In the genomic region with DNA sequence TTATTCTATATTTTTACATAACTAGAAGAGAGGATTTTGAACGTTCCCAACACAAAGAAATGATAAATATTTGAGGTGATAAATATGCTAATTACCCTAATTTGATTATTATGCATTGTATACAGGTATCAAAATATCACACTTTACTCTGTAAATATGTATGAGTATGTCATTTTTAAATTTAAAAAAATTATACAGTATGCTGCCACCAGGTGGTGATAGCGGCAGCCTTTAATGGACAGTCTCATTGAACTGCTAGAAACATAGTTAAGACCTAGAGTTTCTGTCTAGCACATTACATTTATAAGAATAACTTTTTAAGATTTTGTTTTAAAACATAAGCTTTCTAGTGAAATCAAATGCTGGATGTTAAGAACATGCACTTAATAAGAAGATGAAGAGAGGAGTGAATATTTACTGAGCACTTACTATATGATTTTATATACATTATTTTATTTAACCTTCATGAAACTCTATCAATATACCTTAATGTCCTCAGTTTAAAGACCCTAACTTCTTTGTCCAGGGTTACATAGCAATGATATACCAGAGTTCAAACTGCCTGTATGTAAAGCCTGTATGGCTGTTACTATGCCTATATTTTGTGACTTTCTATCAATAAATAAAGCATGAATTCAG, we compare ENCODE assay signal across 8 cellular contexts.
DNase-seq lines count a peak whose midpoint lies in the region; ATAC-seq and TF ChIP-seq lines count a peak whose summit lies in the region.

No MANE protein-coding gene starts in this region.

- H3K4me1 ChIP-seq in SK-N-SH (ENCODE audit: control insufficient read depth in 1 of 2, insufficient read depth in 2 of 2, low read depth in 1 of 2, low read length in 1 of 2) (no peaks in the 10 kb centered on the region; a peak in 1 of 4 replicates), upper lobe of right lung (no peaks in the 10 kb centered on the region)

- no peak overlapping the region for H3K9ac ChIP-seq in SK-N-SH

- no peaks in the 10 kb centered on the region for H3K9me3 ChIP-seq in SK-N-SH
- H3K9me3 ChIP-seq in upper lobe of right lung = no peaks in the 10 kb centered on the region

- ATAC-seq in GM18870 (IDR thresholded peaks at IDR 0.05; ENCODE audit: unreplicated experiment) (peak; percentile 81), HG03442 (IDR thresholded peaks at IDR 0.05; ENCODE audit: unreplicated experiment) (peak; percentile 80), upper lobe of right lung (no peak)

- no peak overlapping the region for H3K4me2 ChIP-seq in SK-N-SH

- H3K27me3 ChIP-seq in SK-N-SH (ENCODE audit: insufficient read depth) (no peaks in the 10 kb centered on the region), upper lobe of right lung (no peaks in the 10 kb centered on the region)

- no peaks in the 10 kb centered on the region for H3F3A ChIP-seq in SK-N-SH (replicated peaks; ENCODE audit: insufficient read depth)

- H3K9me2 ChIP-seq in SK-N-SH = no peaks in the 10 kb centered on the region

- TF ChIP-seq RAD21 in SK-N-SH (IDR thresholded peaks at IDR 0.05; ENCODE audit: low read length) = peak; percentile 68

- no peaks in the 10 kb centered on the region for H3K79me2 ChIP-seq in SK-N-SH (ENCODE audit: insufficient read depth)

- intact Hi-C loops in upper lobe of right lung (cut with DNase I) = no loop called here

- no peaks in the 10 kb centered on the region for H4K20me1 ChIP-seq in SK-N-SH (ENCODE audit: insufficient read depth)

- CTCF ChIA-PET in SK-N-SH (lab: Yijun Ruan, JAX) = interaction anchor here (0.8 to 2.9 kb wide), 14 partner anchors 9 to 1380 kb away, joined by 3 to 18 read pairs (median 3); no protein-coding TSS in a partner anchor

- DNase-seq in DMS53 (lab: John Stamatoyannopoulos, UW) (peak; percentile 71), SK-N-SH (peak; percentile 21), germinal center (ENCODE audit: low spot score) (peak; percentile 6), upper lobe of right lung (no peak), OCI-M2 (lab: John Stamatoyannopoulos, UW; ENCODE audit: unreplicated experiment) (no peak), cerebellum (ENCODE audit: low spot score) (no peak)

- H3K27ac ChIP-seq in SK-N-SH (ENCODE audit: low read depth in 2 of 2, low read length in 1 of 2) = no peak overlapping the region
- no peak overlapping the region for H3K27ac ChIP-seq in upper lobe of right lung

- WGBS in SK-N-SH (ENCODE audit: low lambda C conversion rate) = 10% methylated on average over 2 of the region's 2 CpGs

- H3K36me3 ChIP-seq in SK-N-SH (replicated peaks in 1 of 2; ENCODE audit: control insufficient read depth in 1 of 2, insufficient read depth in 2 of 2, low read length in 1 of 2) (no peaks in the 10 kb centered on the region), upper lobe of right lung (no peaks in the 10 kb centered on the region)

- H3K4me3 ChIP-seq in SK-N-SH (ENCODE audit: low read depth in 2 of 2, low read length in 1 of 2) (no peak overlapping the region), upper lobe of right lung (no peak overlapping the region)

- TF ChIP-seq EP300 in SK-N-SH (IDR thresholded peaks at IDR 0.05; ENCODE audit: borderline replicate concordance in 1 of 2, low read depth in 1 of 2, low read length in 1 of 2) = no peak

- H2AFZ ChIP-seq in SK-N-SH (ENCODE audit: low read depth) = no peak overlapping the region

- TF ChIP-seq CTCF in SK-N-SH (IDR thresholded peaks at IDR 0.05) (peak; percentile 86), upper lobe of right lung (IDR thresholded peaks at IDR 0.05) (peak; percentile 53)

- POLR2A ChIA-PET in SK-N-SH (lab: Yijun Ruan, JAX) = no interaction called here

TF ChIP-seq in SK-N-SH, 30 proteins besides CTCF, POLR2A, EP300 and RAD21:
- TF ChIP-seq, protein P1, sequence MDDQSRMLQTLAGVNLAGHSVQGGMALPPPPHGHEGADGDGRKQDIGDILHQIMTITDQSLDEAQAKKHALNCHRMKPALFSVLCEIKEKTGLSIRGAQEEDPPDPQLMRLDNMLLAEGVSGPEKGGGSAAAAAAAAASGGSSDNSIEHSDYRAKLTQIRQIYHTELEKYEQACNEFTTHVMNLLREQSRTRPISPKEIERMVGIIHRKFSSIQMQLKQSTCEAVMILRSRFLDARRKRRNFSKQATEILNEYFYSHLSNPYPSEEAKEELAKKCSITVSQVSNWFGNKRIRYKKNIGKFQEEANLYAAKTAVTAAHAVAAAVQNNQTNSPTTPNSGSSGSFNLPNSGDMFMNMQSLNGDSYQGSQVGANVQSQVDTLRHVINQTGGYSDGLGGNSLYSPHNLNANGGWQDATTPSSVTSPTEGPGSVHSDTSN (IDR thresholded peaks at IDR 0.05) = no peak
- TF ChIP-seq TAF1 (IDR thresholded peaks at IDR 0.05; ENCODE audit: borderline replicate concordance, low read depth, low read length) (no peak), SMC3 (IDR thresholded peaks at IDR 0.05; ENCODE audit: low read depth, low read length) (peak; percentile 51), GATA2 (CRISPR knock-in tag; IDR thresholded peaks at IDR 0.05) (no peak), FOXJ3 (CRISPR knock-in tag; IDR thresholded peaks at IDR 0.05) (no peak), EZH2phosphoT487 (IDR thresholded peaks at IDR 0.05; ENCODE audit: borderline replicate concordance, low read depth) (no peak), MXI1 (IDR thresholded peaks at IDR 0.05; ENCODE audit: low read depth, low read length) (no peak), POLR2AphosphoS5 (IDR thresholded peaks at IDR 0.05; ENCODE audit: low read depth, low read length) (no peak), TCF12 (IDR thresholded peaks at IDR 0.05) (no peak)

Comparison
In these comparisons a context has a peak if more than half of its experiments do, and no peak if none do; other contexts are left out.
1. DNase-seq: peak in DMS53 (single experiment), SK-N-SH (single experiment) and germinal center (single experiment); none in upper lobe of right lung (single experiment), OCI-M2 (single experiment) and cerebellum (single experiment).